22 cellular contexts compared by ENCODE assay signal in the genomic region with DNA sequence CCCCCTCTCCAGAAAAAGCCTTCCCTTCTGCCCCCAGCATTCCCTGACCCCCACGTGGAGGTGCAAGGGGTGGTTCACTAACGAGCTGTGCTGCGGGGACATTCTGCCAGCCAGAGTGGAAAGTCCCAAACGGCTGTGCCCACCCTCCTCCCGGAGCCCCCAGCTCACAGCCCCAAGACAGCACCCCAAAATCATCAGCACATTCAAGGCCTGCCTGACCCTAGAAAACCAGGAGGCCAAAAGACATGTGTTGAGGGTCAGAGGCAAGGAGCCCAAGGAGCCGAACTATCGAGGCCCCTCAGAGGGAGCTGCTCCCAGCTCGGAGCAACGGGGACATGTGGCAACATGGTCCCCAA.
"Had no signal": no experiment of that assay in that cellular context is flagged by ENCODE, and none has a peak within 500 bp of the region (broad histone marks: within the 10 kb centered on the region; RNA-seq: fewer than 3 reads in every experiment).

No MANE protein-coding gene starts in this region.

- H3K4me3 ChIP-seq: body of pancreas, gastrocnemius medialis, heart left ventricle, mucosa of descending colon, ovary, psoas muscle, skin epidermis, stomach had no signal

- H3K27me3 ChIP-seq: body of pancreas, gastrocnemius medialis, heart left ventricle, ovary, stomach had no signal

- H3K27ac Mint-ChIP-seq: activated CD4-positive, alpha-beta memory T cell treated with anti-CD3 and anti-CD28 coated beads for 36 hours; activated CD4-positive, alpha-beta T cell treated with anti-CD3 and anti-CD28 coated beads for 36 hours; type B pancreatic cell; WTC11 had no signal

- ATAC-seq: activated CD4-positive, alpha-beta T cell treated with anti-CD3 and anti-CD28 coated beads for 36 hours; body of pancreas; esophagus mucosa; gastrocnemius medialis; heart left ventricle; mucosa of descending colon; psoas muscle; right cardiac atrium had no signal

- H3K9me3 Mint-ChIP-seq: activated CD4-positive, alpha-beta memory T cell treated with anti-CD3 and anti-CD28 coated beads for 36 hours; naive B cell; type B pancreatic cell; WTC11 had no signal

- H3K9me3 ChIP-seq: body of pancreas, gastrocnemius medialis, heart left ventricle, mucosa of descending colon, ovary, psoas muscle, stomach had no signal

- DNase-seq: activated CD4-positive, alpha-beta memory T cell treated with anti-CD3 and anti-CD28 coated beads for 36 hours; activated CD4-positive, alpha-beta T cell treated with anti-CD3 and anti-CD28 coated beads for 36 hours; activated naive CD4-positive, alpha-beta T cell treated with Interleukin-2 at 50 U/mL for 16 hours; body of pancreas; gastrocnemius medialis; mesenchymal stem cell; naive B cell; ovary; right cardiac atrium; stimulated activated CD4-positive, alpha-beta T cell treated with anti-CD3 and anti-CD28 coated beads, Interleukin-15, amount 100 ng/mL, for 24 hours; stimulated activated CD4-positive, alpha-beta T cell treated with anti-CD3 and anti-CD28 coated beads, Interleukin-2, amount 100 ng/mL, for 48 hours; stomach; SW 1271 had no signal

- H3K27me3 Mint-ChIP-seq: activated CD4-positive, alpha-beta memory T cell treated with anti-CD3 and anti-CD28 coated beads for 36 hours; activated CD4-positive, alpha-beta T cell treated with anti-CD3 and anti-CD28 coated beads for 36 hours; naive B cell; type B pancreatic cell had no signal

- H3K36me3 Mint-ChIP-seq: type B pancreatic cell, WTC11 had no signal

- H3K36me3 ChIP-seq: ovary had no signal

- H3K27ac ChIP-seq: body of pancreas, gastrocnemius medialis, heart left ventricle, ovary, psoas muscle, skin epidermis, stomach had no signal

- H3K4me1 ChIP-seq: body of pancreas, gastrocnemius medialis, psoas muscle, stomach had no signal

- H3K4me3 Mint-ChIP-seq: activated CD4-positive, alpha-beta memory T cell treated with anti-CD3 and anti-CD28 coated beads for 36 hours; activated CD4-positive, alpha-beta T cell treated with anti-CD3 and anti-CD28 coated beads for 36 hours; type B pancreatic cell; WTC11 had no signal

- FAIRE-seq: colon, TTC549 had no signal
